In the genomic region with DNA sequence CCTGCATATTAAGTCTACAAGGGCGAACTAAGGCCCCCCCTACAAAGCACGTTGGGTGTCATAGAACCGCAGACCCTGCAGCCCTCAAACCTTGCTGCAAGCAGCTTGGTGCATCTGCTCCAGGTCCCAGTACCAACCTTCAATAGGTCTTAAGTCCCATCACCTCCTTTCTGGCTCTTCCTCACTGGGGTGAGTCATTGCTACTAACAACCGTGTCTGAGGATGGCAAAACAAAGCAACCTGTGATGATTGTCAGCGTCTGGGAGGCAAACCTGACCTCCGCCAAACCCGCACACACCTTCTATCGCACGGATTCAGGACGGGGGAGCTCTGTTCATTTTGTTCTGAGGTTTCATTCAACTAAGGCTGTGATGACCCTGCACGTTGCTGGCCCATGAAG, we compare ENCODE assay signal across 23 cellular contexts.
"Had no signal": no experiment of that assay in that cellular context is flagged by ENCODE, and none has a peak within 500 bp of the region (broad histone marks: within the 10 kb centered on the region; RNA-seq: fewer than 3 reads in every experiment).

No MANE protein-coding gene starts in this region.

- H3K27me3 ChIP-seq: breast epithelium, gastroesophageal sphincter, left lung, neural progenitor cell, ovary, right lobe of liver, spleen, stomach, testis, upper lobe of right lung had no signal

- H3K4me3 ChIP-seq: breast epithelium, gastroesophageal sphincter, left lung, neural progenitor cell, ovary, right lobe of liver, spleen, stomach, testis, upper lobe of right lung had no signal

- H3K9me3 ChIP-seq: breast epithelium, gastroesophageal sphincter, left lung, ovary, right lobe of liver, spleen, stomach, testis, upper lobe of right lung had no signal

- H3K27ac ChIP-seq: breast epithelium, epithelial cell of prostate, gastroesophageal sphincter, left lung, neural progenitor cell, ovary, right lobe of liver, spleen, stomach, testis, upper lobe of right lung had no signal

- H3K36me3 Mint-ChIP-seq: naive B cell, neural progenitor cell had no signal

- H3K4me3 Mint-ChIP-seq: activated naive CD4-positive, alpha-beta T cell treated with anti-CD3 and anti-CD28 coated beads for 36 hours; activated naive CD8-positive, alpha-beta T cell treated with anti-CD3 and anti-CD28 coated beads, Interleukin-2, amount 50 U/mL, for 24 hours; dendritic cell treated with granulocyte-macrophage colony-stimulating factor and Interleukin-4, amounts not matched to agents 40 ng/mL and 50 ng/mL, for 4 days; neural progenitor cell had no signal

- H3K4me2 ChIP-seq: neural progenitor cell had no signal

- H3K9ac ChIP-seq: neural progenitor cell had no signal

- H3K9me3 Mint-ChIP-seq: activated naive CD4-positive, alpha-beta T cell treated with anti-CD3 and anti-CD28 coated beads for 36 hours; activated naive CD8-positive, alpha-beta T cell treated with anti-CD3 and anti-CD28 coated beads, Interleukin-2, amount 50 U/mL, for 24 hours; activated T-helper 2 cell treated with anti-CD3 and anti-CD28 coated beads, Interferon-gamma antibody, Interleukin-2, Interleukin-4, amounts not matched to agents 10 μg/mL and 5 μg/mL and 100 μg/mL, durations not matched to agents 14 hours and 24 hours and 36 hours; dendritic cell treated with granulocyte-macrophage colony-stimulating factor and Interleukin-4, amounts not matched to agents 40 ng/mL and 50 ng/mL, for 4 days; naive B cell; neural progenitor cell had no signal

- ATAC-seq: activated naive CD8-positive, alpha-beta T cell treated with anti-CD3 and anti-CD28 coated beads, Interleukin-2, amount 50 U/mL, for 24 hours; gastroesophageal sphincter; left lung; right lobe of liver; upper lobe of right lung had no signal

- H3K36me3 ChIP-seq: breast epithelium, gastroesophageal sphincter, left lung, neural progenitor cell, ovary, right lobe of liver, spleen, stomach, upper lobe of right lung had no signal

- DNase-seq: activated CD4-positive, alpha-beta T cell treated with anti-CD3 and anti-CD28 coated beads for 1 hour; activated CD4-positive, alpha-beta T cell treated with anti-CD3 and anti-CD28 coated beads, Interleukin-2, amount 50 U/mL, for 48 hours; activated naive CD4-positive, alpha-beta T cell treated with anti-CD3 and anti-CD28 coated beads for 36 hours; activated naive CD8-positive, alpha-beta T cell treated with anti-CD3 and anti-CD28 coated beads, Interleukin-2, amount 50 U/mL, for 24 hours; activated T-cell treated with anti-CD3 and anti-CD28 coated beads, Interleukin-2, amount 50 U/mL, for 1 hour; aorta; effector memory CD4-positive, alpha-beta T cell; left lung; mammary epithelial cell; naive B cell; ovary; right lobe of liver; spleen; stomach; T1000; testis; upper lobe of right lung had no signal

- H3K27ac Mint-ChIP-seq: activated naive CD4-positive, alpha-beta T cell treated with anti-CD3 and anti-CD28 coated beads for 36 hours; activated naive CD8-positive, alpha-beta T cell treated with anti-CD3 and anti-CD28 coated beads, Interleukin-2, amount 50 U/mL, for 24 hours; activated T-helper 2 cell treated with anti-CD3 and anti-CD28 coated beads, Interferon-gamma antibody, Interleukin-2, Interleukin-4, amounts not matched to agents 10 μg/mL and 5 μg/mL and 100 μg/mL, durations not matched to agents 14 hours and 24 hours and 36 hours; dendritic cell treated with granulocyte-macrophage colony-stimulating factor and Interleukin-4, amounts not matched to agents 40 ng/mL and 50 ng/mL, for 4 days; naive B cell; neural progenitor cell had no signal

- H3K27me3 Mint-ChIP-seq: activated naive CD8-positive, alpha-beta T cell treated with anti-CD3 and anti-CD28 coated beads, Interleukin-2, amount 50 U/mL, for 24 hours; dendritic cell treated with granulocyte-macrophage colony-stimulating factor and Interleukin-4, amounts not matched to agents 40 ng/mL and 50 ng/mL, for 4 days; naive B cell had no signal

- H3K4me1 ChIP-seq: breast epithelium, left lung, neural progenitor cell, right lobe of liver, spleen, stomach, testis, upper lobe of right lung had no signal
